In genomic region chr2:124163825-124164224, GRCh38 we compare ENCODE assay signal across 23 cellular contexts.
"Had no signal": no experiment of that assay in that cellular context is flagged by ENCODE, and none has a peak within 500 bp of the region (broad histone marks: within the 10 kb centered on the region; RNA-seq: fewer than 3 reads in every experiment).

No MANE protein-coding gene starts in this region.

- H3K9me3 ChIP-seq: colonic mucosa, esophagus muscularis mucosa, heart right ventricle, left lung, thoracic aorta, tibial nerve, upper lobe of left lung had no signal

- H3K27ac ChIP-seq: colonic mucosa, esophagus muscularis mucosa, heart right ventricle, left lung, neural progenitor cell, parathyroid adenoma, thoracic aorta, tibial nerve, upper lobe of left lung had no signal

- H3K36me3 ChIP-seq: colonic mucosa, esophagus muscularis mucosa, heart right ventricle, left lung, neural progenitor cell, thoracic aorta, tibial nerve, upper lobe of left lung had no signal

- DNase-seq: colonic mucosa; effector CD8-positive, alpha-beta T cell; endodermal cell; foreskin melanocyte; glutamatergic neuron; heart right ventricle; hippocampal formation; left cardiac atrium; left lung; mesendoderm; midbrain; naive thymus-derived CD4-positive, alpha-beta T cell; right cardiac atrium; small intestine; stimulated activated CD4-positive, alpha-beta T cell treated with anti-CD3 and anti-CD28 coated beads, Interleukin-15, amount 100 ng/mL, for 24 hours; stimulated activated CD4-positive, alpha-beta T cell treated with anti-CD3 and anti-CD28 coated beads, Interleukin-2, amount 100 ng/mL, for 48 hours; stimulated activated naive B cell treated with anti-CD40 and anti-IgM and Interleukin-4, amounts not matched to agents 10 μg/mL and 1 μg/mL and 100 μg/mL, for 72 hours; upper lobe of left lung had no signal

- H3K4me1 ChIP-seq: colonic mucosa, heart right ventricle, left lung, parathyroid adenoma, tibial nerve, upper lobe of left lung had no signal

- H3K9ac ChIP-seq: neural progenitor cell, parathyroid adenoma had no signal

- H3K4me2 ChIP-seq: neural progenitor cell had no signal

- H3K4me3 ChIP-seq: colonic mucosa, esophagus muscularis mucosa, heart right ventricle, left lung, neural progenitor cell, thoracic aorta, tibial nerve, upper lobe of left lung had no signal

- H2AFZ ChIP-seq: neural progenitor cell, parathyroid adenoma had no signal

- H3K79me2 ChIP-seq: parathyroid adenoma had no signal

- H3K27me3 ChIP-seq: colonic mucosa, esophagus muscularis mucosa, left lung, neural progenitor cell, tibial nerve, upper lobe of left lung had no signal
